Comparison of ENCODE assay signal across 21 cellular contexts in genomic region chr7:15507235-15507634, GRCh38. TPM values are rescaled to one million over a fixed set of nuclear protein-coding genes. Genes with fewer than 3 reads are reported as not detected.
"Had no signal": no experiment of that assay in that cellular context is flagged by ENCODE, and none has a peak within 500 bp of the region (broad histone marks: within the 10 kb centered on the region; RNA-seq: fewer than 3 reads in every experiment).

No MANE protein-coding gene starts in this region.

- DNase-seq: activated CD4-positive, alpha-beta T cell treated with anti-CD3 and anti-CD28 coated beads for 1 hour; activated CD8-positive, alpha-beta memory T cell treated with anti-CD3 and anti-CD28 coated beads for 24 hours; activated CD8-positive, alpha-beta memory T cell treated with anti-CD3 and anti-CD28 coated beads, Interleukin-2, amount 50 U/mL, for 48 hours; activated effector memory CD4-positive, alpha-beta T cell treated with anti-CD3 and anti-CD28 coated beads, Interleukin-2, amount 50 U/mL, for 16 hours; activated T-cell treated with anti-CD3 and anti-CD28 coated beads, Interleukin-2, amount 50 U/mL, for 48 hours; adrenal gland; erythroblast; kidney; occipital lobe; right cardiac atrium; stimulated activated CD4-positive, alpha-beta T cell treated with anti-CD3 and anti-CD28 coated beads, Interleukin-15, amount 100 ng/mL, for 24 hours; stimulated activated CD4-positive, alpha-beta T cell treated with anti-CD3 and anti-CD28 coated beads, Interleukin-2, amount 100 ng/mL, for 48 hours; stimulated activated naive CD8-positive, alpha-beta T cell treated with anti-CD3 and anti-CD28 coated beads, Interleukin-15, amount 100 ng/mL, for 72 hours; T-helper 17 cell had no signal

- FAIRE-seq: astrocyte had no signal

- H3K9me3 ChIP-seq: adrenal gland, prostate gland had no signal

- H3K4me1 ChIP-seq: adrenal gland, prostate gland had no signal

- H3K36me3 ChIP-seq: adrenal gland, prostate gland had no signal

- H3K27me3 ChIP-seq: adrenal gland had no signal

- H3K27ac ChIP-seq: adrenal gland, prostate gland, VCaP had no signal

- H3K4me3 ChIP-seq: adrenal gland, prostate gland, skin epidermis had no signal

- ATAC-seq: left lobe of liver; right cardiac atrium; stimulated activated naive CD8-positive, alpha-beta T cell treated with anti-CD3 and anti-CD28 coated beads, Interleukin-15, amount 100 ng/mL, for 72 hours; T-helper 17 cell had no signal

RNA-seq across cellular contexts. Expression of gene AGMO, which starts 54.6 kb away (rescaled TPM):
- total RNA-seq: mononuclear cell, occipital lobe, T-helper 17 cell had no signal
- polyA plus RNA-seq: neural cell had no signal
